In the genomic region with DNA sequence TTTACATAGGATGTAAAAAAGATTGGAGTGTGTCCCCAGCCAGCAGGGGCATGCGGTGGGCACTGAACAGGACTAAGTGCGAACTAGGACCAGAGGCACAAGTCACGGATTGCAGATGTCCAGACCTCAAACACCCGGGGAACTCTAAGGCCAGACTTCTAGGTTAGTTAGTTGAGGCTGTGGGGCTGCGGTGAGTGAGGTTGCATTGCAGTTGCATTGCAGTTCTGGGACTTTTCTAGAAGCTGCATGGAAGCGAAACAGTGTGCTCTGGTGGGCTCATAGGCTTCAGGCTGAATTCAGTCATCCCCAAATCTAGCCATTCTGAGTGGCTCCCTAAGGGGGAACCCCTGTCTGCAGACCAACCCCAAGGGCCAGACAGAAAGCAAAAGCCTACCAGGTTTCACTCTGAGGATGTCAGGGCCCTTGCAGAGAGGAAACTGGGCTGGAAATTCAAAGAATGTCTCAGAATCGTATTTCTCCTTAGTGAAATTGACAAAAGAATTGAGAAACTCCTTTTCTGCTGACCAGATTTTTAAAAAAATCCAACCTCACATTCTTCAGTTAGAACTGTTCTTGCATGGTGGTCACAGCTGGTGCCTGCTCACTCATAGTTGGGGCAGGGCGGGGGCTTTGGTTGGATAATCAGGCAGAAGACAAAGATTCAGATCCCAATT, we compare ENCODE assay signal across 12 cellular contexts.
DNase-seq lines count a peak whose midpoint lies in the region; ATAC-seq and TF ChIP-seq lines count a peak whose summit lies in the region.
"Had no signal": no experiment of that assay in that cellular context is flagged by ENCODE, and none has a peak within 500 bp of the region (broad histone marks: within the 10 kb centered on the region; RNA-seq: fewer than 3 reads in every experiment).

No MANE protein-coding gene starts in this region.

- TF ChIP-seq EP300 in SK-N-SH (IDR thresholded peaks at IDR 0.05; ENCODE audit: borderline replicate concordance in 1 of 2, low read depth in 1 of 2, low read length in 1 of 2) = no peak

- H4K20me1 ChIP-seq in MM.1S (ENCODE audit: insufficient read depth, low read length) (no peaks in the 10 kb centered on the region), SK-N-SH (ENCODE audit: insufficient read depth) (no peaks in the 10 kb centered on the region)

- peak overlapping the region; percentile 100 for H3K27ac ChIP-seq in MM.1S (ENCODE audit: low read length)
- H3K27ac ChIP-seq in SK-N-SH (ENCODE audit: low read depth in 2 of 2, low read length in 1 of 2) = no peak overlapping the region
- H3K27ac ChIP-seq: colonic mucosa, thyroid gland had no signal

- 83% methylated on average over 7 of the region's 8 CpGs for WGBS in SK-N-SH (ENCODE audit: low lambda C conversion rate)

- H3K27me3 ChIP-seq in MM.1S (replicated peaks; ENCODE audit: insufficient read depth, low read length) = no peaks in the 10 kb centered on the region
- H3K27me3 ChIP-seq in SK-N-SH (ENCODE audit: insufficient read depth) = no peaks in the 10 kb centered on the region
- H3K27me3 ChIP-seq: colonic mucosa, thyroid gland had no signal

- TF ChIP-seq RAD21 in SK-N-SH (IDR thresholded peaks at IDR 0.05; ENCODE audit: low read length) = no peak

- H3K9me3 Mint-ChIP-seq in activated CD4-positive, alpha-beta T cell treated with anti-CD3 and anti-CD28 coated beads, Interleukin-2, amount 10 ng/mL, durations not matched to agents 24 days and 14 days = no peaks in the 10 kb centered on the region
- no peaks in the 10 kb centered on the region for H3K9me3 Mint-ChIP-seq in stimulated activated naive B cell treated with anti-CD40 and anti-IgM and Interleukin-4, amounts not matched to agents 10 μg/mL and 1 μg/mL and 100 μg/mL, for 72 hours

- H3K36me3 ChIP-seq in MM.1S (replicated peaks; ENCODE audit: insufficient read depth, low read length) = no peaks in the 10 kb centered on the region
- no peaks in the 10 kb centered on the region for H3K36me3 ChIP-seq in SK-N-SH (replicated peaks in 1 of 2; ENCODE audit: control insufficient read depth in 1 of 2, insufficient read depth in 2 of 2, low read length in 1 of 2)
- H3K36me3 ChIP-seq: colonic mucosa, thyroid gland had no signal

- H3K9me3 ChIP-seq in MM.1S (replicated peaks; ENCODE audit: insufficient read depth, low read length) = no peaks in the 10 kb centered on the region
- no peaks in the 10 kb centered on the region for H3K9me3 ChIP-seq in SK-N-SH
- H3K9me3 ChIP-seq: colonic mucosa, thyroid gland had no signal

- CTCF ChIA-PET in SK-N-SH (lab: Yijun Ruan, JAX) = no interaction called here

- H3K36me3 Mint-ChIP-seq in activated CD4-positive, alpha-beta T cell treated with anti-CD3 and anti-CD28 coated beads, Interleukin-2, amount 10 ng/mL, durations not matched to agents 24 days and 14 days (ENCODE audit: low read depth) = peaks cover 17% of the 10 kb centered on the region
- peaks cover 9 to 36% of the 10 kb centered on the region in 2 donors for H3K36me3 Mint-ChIP-seq in stimulated activated naive B cell treated with anti-CD40 and anti-IgM and Interleukin-4, amounts not matched to agents 10 μg/mL and 1 μg/mL and 100 μg/mL, for 72 hours

- H3K9ac ChIP-seq in MM.1S (ENCODE audit: low read length) (peak overlapping the region; percentile 23), SK-N-SH (no peak overlapping the region)

- no peaks in the 10 kb centered on the region for H3K9me2 ChIP-seq in MM.1S (replicated peaks; ENCODE audit: insufficient read depth, low read length)
- H3K9me2 ChIP-seq in SK-N-SH = no peaks in the 10 kb centered on the region

- H3K4me3 ChIP-seq in MM.1S (ENCODE audit: low read length) (no peak overlapping the region), SK-N-SH (ENCODE audit: low read depth in 2 of 2, low read length in 1 of 2) (no peak overlapping the region)
- H3K4me3 ChIP-seq: colonic mucosa, skin epidermis, thyroid gland had no signal

- 0 out of 2 replicates have a peak overlapping the region, but pooled peaks have one; percentile 9 for H3K4me2 ChIP-seq in MM.1S (ENCODE audit: low read depth, low read length)
- H3K4me2 ChIP-seq in SK-N-SH = no peak overlapping the region

- H3K4me3 Mint-ChIP-seq in activated CD4-positive, alpha-beta T cell treated with anti-CD3 and anti-CD28 coated beads, Interleukin-2, amount 10 ng/mL, durations not matched to agents 24 days and 14 days = peak overlapping the region; percentile 35
- peak overlapping the region; percentile 32 to 66 for H3K4me3 Mint-ChIP-seq in stimulated activated naive B cell treated with anti-CD40 and anti-IgM and Interleukin-4, amounts not matched to agents 10 μg/mL and 1 μg/mL and 100 μg/mL, for 72 hours

- POLR2A ChIA-PET in SK-N-SH (lab: Yijun Ruan, JAX) = no interaction called here

- H3F3A ChIP-seq in MM.1S (ENCODE audit: insufficient read depth, low read length) (peaks cover 40% of the 10 kb centered on the region), SK-N-SH (replicated peaks; ENCODE audit: insufficient read depth) (no peaks in the 10 kb centered on the region)

- H2AFZ ChIP-seq in MM.1S (ENCODE audit: low read length) (no peak overlapping the region), SK-N-SH (ENCODE audit: low read depth) (no peak overlapping the region)

- H3K4me1 ChIP-seq in MM.1S (ENCODE audit: low read length) (peaks cover 68% of the 10 kb centered on the region), SK-N-SH (ENCODE audit: control insufficient read depth in 1 of 2, insufficient read depth in 2 of 2, low read depth in 1 of 2, low read length in 1 of 2) (peaks cover 0 to 6% of the 10 kb centered on the region in 2 experiments; a peak in 1 of 4 replicates)
- H3K4me1 ChIP-seq: colonic mucosa, thyroid gland had no signal

- ATAC-seq in HG02678 (IDR thresholded peaks at IDR 0.05; ENCODE audit: unreplicated experiment) = peak; percentile 60
- ATAC-seq in stimulated activated naive B cell treated with anti-CD40 and anti-IgM and Interleukin-4, amounts not matched to agents 10 μg/mL and 1 μg/mL and 100 μg/mL, for 72 hours (replicated peaks) = peak; percentile 80 to 86

- H3K27ac Mint-ChIP-seq in activated CD4-positive, alpha-beta T cell treated with anti-CD3 and anti-CD28 coated beads, Interleukin-2, amount 10 ng/mL, durations not matched to agents 24 days and 14 days = no peak overlapping the region
- H3K27ac Mint-ChIP-seq in stimulated activated naive B cell treated with anti-CD40 and anti-IgM and Interleukin-4, amounts not matched to agents 10 μg/mL and 1 μg/mL and 100 μg/mL, for 72 hours = peak overlapping the region; percentile 51

- H3K27me3 Mint-ChIP-seq in activated CD4-positive, alpha-beta T cell treated with anti-CD3 and anti-CD28 coated beads, Interleukin-2, amount 10 ng/mL, durations not matched to agents 24 days and 14 days = peaks cover 7% of the 10 kb centered on the region
- no peaks in the 10 kb centered on the region for H3K27me3 Mint-ChIP-seq in stimulated activated naive B cell treated with anti-CD40 and anti-IgM and Interleukin-4, amounts not matched to agents 10 μg/mL and 1 μg/mL and 100 μg/mL, for 72 hours

- no peak for TF ChIP-seq CTCF in MM.1S (IDR thresholded peaks at IDR 0.05; ENCODE audit: low read length)
- TF ChIP-seq CTCF in SK-N-SH (IDR thresholded peaks at IDR 0.05) = no peak

- H3K4me1 Mint-ChIP-seq in activated CD4-positive, alpha-beta T cell treated with anti-CD3 and anti-CD28 coated beads, Interleukin-2, amount 10 ng/mL, durations not matched to agents 24 days and 14 days = peaks cover 34% of the 10 kb centered on the region
- H3K4me1 Mint-ChIP-seq in stimulated activated naive B cell treated with anti-CD40 and anti-IgM and Interleukin-4, amounts not matched to agents 10 μg/mL and 1 μg/mL and 100 μg/mL, for 72 hours = peaks cover 52 to 75% of the 10 kb centered on the region in 2 donors

- intact Hi-C loops in activated CD4-positive, alpha-beta T cell treated with anti-CD3 and anti-CD28 coated beads, Interleukin-2, amount 10 ng/mL, durations not matched to agents 24 days and 14 days (cut with micrococcal nuclease) = loop anchor here (2.0 to 5.0 kb wide), 2 partner anchors 36 to 103 kb away; no protein-coding TSS in a partner anchor

- DNase-seq in activated CD4-positive, alpha-beta T cell treated with anti-CD3 and anti-CD28 coated beads, Interleukin-2, amount 10 ng/mL, durations not matched to agents 24 days and 14 days = peak; percentile 78
- no peak for DNase-seq in activated CD4-positive, alpha-beta T cell treated with anti-CD3 and anti-CD28 coated beads for 1 hour
- DNase-seq in MM.1S (peak; percentile 73), SK-N-SH (no peak)
- DNase-seq in stimulated activated naive B cell treated with anti-CD40 and anti-IgM and Interleukin-4, amounts not matched to agents 10 μg/mL and 1 μg/mL and 100 μg/mL, for 72 hours = peak; percentile 81
- DNase-seq in stimulated activated CD4-positive, alpha-beta T cell treated with anti-CD3 and anti-CD28 coated beads, Interleukin-4, amount 100 ng/mL, for 1 hour = no peak
- no peak for DNase-seq in activated CD4-positive, alpha-beta T cell treated with anti-CD3 and anti-CD28 coated beads for 48 hours
- DNase-seq: NCI-H1694 treated with DMSO at 0.1 percent for 48 hours, thyroid gland had no signal

- no peaks in the 10 kb centered on the region for H3K79me2 ChIP-seq in MM.1S (ENCODE audit: low read length)
- no peaks in the 10 kb centered on the region for H3K79me2 ChIP-seq in SK-N-SH (ENCODE audit: insufficient read depth)

TF ChIP-seq in SK-N-SH, 30 proteins besides CTCF, POLR2A, EP300 and RAD21 (continues in another document):
- no peak for TF ChIP-seq SMC3 (IDR thresholded peaks at IDR 0.05; ENCODE audit: low read depth, low read length)
- no peak for TF ChIP-seq NFIC (IDR thresholded peaks at IDR 0.05; ENCODE audit: borderline replicate concordance)
- no peak for TF ChIP-seq FOXJ3 (CRISPR knock-in tag; IDR thresholded peaks at IDR 0.05)
- TF ChIP-seq, protein P1, sequence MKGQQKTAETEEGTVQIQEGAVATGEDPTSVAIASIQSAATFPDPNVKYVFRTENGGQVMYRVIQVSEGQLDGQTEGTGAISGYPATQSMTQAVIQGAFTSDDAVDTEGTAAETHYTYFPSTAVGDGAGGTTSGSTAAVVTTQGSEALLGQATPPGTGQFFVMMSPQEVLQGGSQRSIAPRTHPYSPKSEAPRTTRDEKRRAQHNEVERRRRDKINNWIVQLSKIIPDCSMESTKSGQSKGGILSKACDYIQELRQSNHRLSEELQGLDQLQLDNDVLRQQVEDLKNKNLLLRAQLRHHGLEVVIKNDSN (IDR thresholded peaks at IDR 0.05; ENCODE audit: borderline replicate concordance, low read depth) = no peak
- TF ChIP-seq GATA2 (CRISPR knock-in tag; IDR thresholded peaks at IDR 0.05) = no peak

Comparison
In these comparisons a context has a peak if more than half of its experiments do, and no peak if none do; other contexts are left out.
1. DNase-seq: peak in activated CD4-positive, alpha-beta T cell treated with anti-CD3 and anti-CD28 coated beads, Interleukin-2, amount 10 ng/mL, durations not matched to agents 24 days and 14 days (single experiment), MM.1S (single experiment) and stimulated activated naive B cell treated with anti-CD40 and anti-IgM and Interleukin-4, amounts not matched to agents 10 μg/mL and 1 μg/mL and 100 μg/mL, for 72 hours (single experiment); none in activated CD4-positive, alpha-beta T cell treated with anti-CD3 and anti-CD28 coated beads for 1 hour (single experiment), stimulated activated CD4-positive, alpha-beta T cell treated with anti-CD3 and anti-CD28 coated beads, Interleukin-4, amount 100 ng/mL, for 1 hour (single experiment), SK-N-SH (single experiment) and activated CD4-positive, alpha-beta T cell treated with anti-CD3 and anti-CD28 coated beads for 48 hours (single experiment).